ENCODE assay signal across 8 cellular contexts in genomic region chr1:7808253-7808844, GRCh38. TPM values are rescaled to one million over a fixed set of nuclear protein-coding genes. Genes with fewer than 3 reads are reported as not detected.
DNase-seq lines count a peak whose midpoint lies in the region; ATAC-seq, FAIRE-seq and TF ChIP-seq lines count a peak whose summit lies in the region.

No MANE protein-coding gene starts in this region.

- no peak for TF ChIP-seq EP300 in sigmoid colon (IDR thresholded peaks at IDR 0.05)

- dilution Hi-C loops in endothelial cell of umbilical vein (cut with MboI; ENCODE audit: extremely low pct_ligation_motif_present, low sequenced_read_pairs) = no loop called here

- H3K9me3 ChIP-seq in endothelial cell of umbilical vein (replicated peaks; ENCODE audit: control insufficient read depth, insufficient read depth, low read length) (no peaks in the 10 kb centered on the region), sigmoid colon (peaks cover 0 to 4% (median 0%) of the 10 kb centered on the region in 4 donors)

- peak; percentile 47 for FAIRE-seq in endothelial cell of umbilical vein (lab: Jason Lieb, UNC)

- CTCF ChIA-PET in endothelial cell of umbilical vein (lab: Charles Lee) = interaction anchor here (0.7 to 3.1 kb wide), 29 partner anchors 9 to 208 kb away, joined by 3 to 69 read pairs (median 5); no protein-coding TSS in a partner anchor

- H3K9me1 ChIP-seq in endothelial cell of umbilical vein (replicated peaks; ENCODE audit: control insufficient read depth, extremely low read depth, insufficient read depth, low read length) = no peaks in the 10 kb centered on the region

- no peak overlapping the region for H2AFZ ChIP-seq in endothelial cell of umbilical vein (ENCODE audit: low read depth, low read length)

- no TSS peak for BruUV-seq in endothelial cell of umbilical vein (replicated peaks; lab: Mats Ljungman, UMichigan)

- POLR2A ChIA-PET in endothelial cell of umbilical vein (lab: Charles Lee) = interaction anchor here (0.7 kb wide), 1 partner anchor 1606 kb away, joined by 5 read pairs; no protein-coding TSS in a partner anchor

- H3K4me1 ChIP-seq in endothelial cell of umbilical vein (ENCODE audit: control insufficient read depth, extremely low read depth, insufficient read depth, low read length) (no peaks in the 10 kb centered on the region), sigmoid colon (no peaks in the 10 kb centered on the region)

- no peaks in the 10 kb centered on the region for H4K20me1 ChIP-seq in endothelial cell of umbilical vein (replicated peaks; ENCODE audit: control insufficient read depth, extremely low read depth, insufficient read depth, low read length)

- DNase-seq in GM12864 (ENCODE audit: low read depth) (no peak), NOMO-1 treated with dmso at 0.1 percent for 144 hours (lab: John Stamatoyannopoulos, UW; ENCODE audit: unreplicated experiment) (peak; percentile 1), endothelial cell of umbilical vein (ENCODE audit: low read depth, low spot score) (peak; percentile 49), sigmoid colon (no peak), epidermal melanocyte (ENCODE audit: insufficient read length, low spot score) (no peak), left ventricle myocardium superior (no peak)

- 8 to 20% methylated on average over 1 of the region's 1 CpG for WGBS in sigmoid colon, 2 donors

- H3K27me3 ChIP-seq in endothelial cell of umbilical vein (ENCODE audit: control insufficient read depth in 2 of 2, insufficient read depth in 2 of 2, low read length in 2 of 2) (no peaks in the 10 kb centered on the region), sigmoid colon (no peaks in the 10 kb centered on the region)

- no peak overlapping the region for H3K27ac ChIP-seq in 22Rv1
- no peak overlapping the region for H3K27ac ChIP-seq in endothelial cell of umbilical vein (ENCODE audit: insufficient read depth, low read depth, low read length)
- H3K27ac ChIP-seq in sigmoid colon = no peak overlapping the region

- no peak for ATAC-seq in HG02884 (IDR thresholded peaks at IDR 0.05; ENCODE audit: unreplicated experiment)
- ATAC-seq in left ventricle myocardium superior = no peak

- H3K4me3 ChIP-seq in GM12864 (ENCODE audit: low read depth, low read length) (no peak overlapping the region), endothelial cell of umbilical vein (replicated peaks in 1 of 3; ENCODE audit: insufficient read depth in 1 of 3, low read depth in 1 of 3, low read length in 3 of 3) (no peak overlapping the region), sigmoid colon (no peak overlapping the region)

- H3K4me2 ChIP-seq in endothelial cell of umbilical vein (ENCODE audit: insufficient read depth, low read length) = no peak overlapping the region

- H3K9ac ChIP-seq in endothelial cell of umbilical vein (replicated peaks; ENCODE audit: extremely low read depth, insufficient read depth, low read length) = no peak overlapping the region

- peak; percentile 69 for TF ChIP-seq CTCF in 22Rv1 (IDR thresholded peaks at IDR 0.05)
- TF ChIP-seq CTCF in GM12864 (IDR thresholded peaks at IDR 0.05; ENCODE audit: low read depth, low read length, missing control alignments) = peak; percentile 38
- peak; percentile 29 to 30 for TF ChIP-seq CTCF in endothelial cell of umbilical vein (IDR thresholded peaks at IDR 0.05; ENCODE audit: extremely low read depth in 1 of 2, insufficient read depth in 1 of 2, low read depth in 1 of 2, low read length in 2 of 2)
- TF ChIP-seq CTCF in sigmoid colon (IDR thresholded peaks at IDR 0.05) = peak in 3 of 4 experiments; percentile 17 to 41 (median 31)

- H3K79me2 ChIP-seq in endothelial cell of umbilical vein (ENCODE audit: control insufficient read depth, insufficient read depth, low read length) = no peaks in the 10 kb centered on the region

- intact Hi-C loops in endothelial cell of umbilical vein (cut with micrococcal nuclease) = loop anchor here (1.0 to 5.0 kb wide), 2 partner anchors 94 to 134 kb away; partner anchors contain the start of gene TNFRSF9
- intact Hi-C loops in sigmoid colon (cut with DNase I) = no loop called here
- intact Hi-C loops in left ventricle myocardium superior (cut with micrococcal nuclease) = no loop called here

- no peak for TF ChIP-seq POLR2A in endothelial cell of umbilical vein (IDR thresholded peaks at IDR 0.05; ENCODE audit: low read depth, low read length)
- no peak for TF ChIP-seq POLR2A in sigmoid colon (IDR thresholded peaks at IDR 0.05)

- H3K36me3 ChIP-seq in endothelial cell of umbilical vein (ENCODE audit: control insufficient read depth in 2 of 2, extremely low read depth in 1 of 2, insufficient read depth in 2 of 2, low read length in 2 of 2) = no peaks in the 10 kb centered on the region
- H3K36me3 ChIP-seq in sigmoid colon = peaks cover 21 to 95% (median 60%) of the 10 kb centered on the region in 4 donors

TF ChIP-seq in endothelial cell of umbilical vein, 7 proteins besides CTCF, POLR2A, EP300 and RAD21:
- no peak for TF ChIP-seq EZH2 (IDR thresholded peaks at IDR 0.05; ENCODE audit: borderline replicate concordance, low read depth, low read length, severe bottlenecking)
- no peak for TF ChIP-seq MAX (IDR thresholded peaks at IDR 0.05; ENCODE audit: insufficient read depth, insufficient read length)
- TF ChIP-seq POLR2AphosphoS5 (IDR thresholded peaks at IDR 0.05; ENCODE audit: insufficient read depth, low read depth, low read length) = no peak
- TF ChIP-seq MYC (IDR thresholded peaks at IDR 0.05; ENCODE audit: low read depth, low read length) = no peak
- no peak for TF ChIP-seq JUN (IDR thresholded peaks at IDR 0.05; ENCODE audit: borderline replicate concordance, insufficient read depth, insufficient read length, low read depth)
- no peak for TF ChIP-seq FOS (IDR thresholded peaks at IDR 0.05; ENCODE audit: borderline replicate concordance, insufficient read depth, low read length)
- TF ChIP-seq GATA2 (IDR thresholded peaks at IDR 0.05; ENCODE audit: insufficient read depth, insufficient read length, low read depth, low read length) = no peak
TF ChIP-seq in endothelial cell of umbilical vein: peak in this region for 0.

RNA-seq across cellular contexts. Expression of gene PER3, which starts 24.3 kb away (rescaled TPM):
- total RNA-seq in endothelial cell of umbilical vein (2.6 and 3.6 TPM in 2 replicates), sigmoid colon (10 to 100 TPM; 36.1 to 57.1 (median 44.9) TPM), left ventricle myocardium superior (20.4 TPM)
- polyA plus RNA-seq in endothelial cell of umbilical vein (2.3 and 2.5 TPM in 2 replicates), sigmoid colon (1 to 10 TPM; 2.1 to 5.4 (median 5.3) TPM)
- polyA plus RNA-seq in endothelial cell of umbilical vein (2011; cell fraction: cytosol; rRNA removed) = 2.0 and 2.3 TPM in 2 replicates
- 4.1 and 5.2 TPM in 2 replicates for polyA plus RNA-seq in endothelial cell of umbilical vein (2011; cell fraction: nucleus; rRNA removed)
- polyA plus RNA-seq in endothelial cell of umbilical vein (2012) = 0.70 and 0.91 TPM in 2 replicates
- polyA minus RNA-seq in endothelial cell of umbilical vein = 5.4 and 6.0 TPM in 2 replicates
- 1.5 TPM for polyA minus RNA-seq in endothelial cell of umbilical vein (2011; cell fraction: cytosol; rRNA and poly(A)+ RNA removed)
- 5.1 and 5.6 TPM in 2 replicates for polyA minus RNA-seq in endothelial cell of umbilical vein (2011; cell fraction: nucleus; rRNA and poly(A)+ RNA removed)

RNA-seq across cellular contexts. Expression of gene VAMP3, which starts 37.3 kb away (rescaled TPM):
- total RNA-seq in endothelial cell of umbilical vein = 137 and 148 TPM in 2 replicates
- 87.9 and 100 TPM in 2 replicates for polyA plus RNA-seq in endothelial cell of umbilical vein
- 125 TPM in 2 replicates for polyA plus RNA-seq in endothelial cell of umbilical vein (2011; cell fraction: cytosol; rRNA removed)
- 49.9 and 53.6 TPM in 2 replicates for polyA plus RNA-seq in endothelial cell of umbilical vein (2011; cell fraction: nucleus; rRNA removed)
- polyA plus RNA-seq in endothelial cell of umbilical vein (2012) = 135 and 149 TPM in 2 replicates
- 93.3 and 99.7 TPM in 2 replicates for polyA minus RNA-seq in endothelial cell of umbilical vein
- 20.4 TPM for polyA minus RNA-seq in endothelial cell of umbilical vein (2011; cell fraction: cytosol; rRNA and poly(A)+ RNA removed)
- 24.6 and 35.9 TPM in 2 replicates for polyA minus RNA-seq in endothelial cell of umbilical vein (2011; cell fraction: nucleus; rRNA and poly(A)+ RNA removed)
- 1,000 to 10,000 TPM in 1 of 4 donors, 100 to 1,000 TPM in 1, 10 to 100 TPM in 2; 83.8 to 2,991 (median 182) TPM for total RNA-seq in sigmoid colon
- 100 to 1,000 TPM in 2 of 3 donors, 10 to 100 TPM in 1; 55.3 to 125 (median 113) TPM for polyA plus RNA-seq in sigmoid colon
- 64.7 TPM for total RNA-seq in left ventricle myocardium superior

RNA-seq across cellular contexts. Expression of gene UTS2, which starts 44.5 kb away (rescaled TPM):
- total RNA-seq in endothelial cell of umbilical vein (not detected in 2 replicates), sigmoid colon (not detected), left ventricle myocardium superior (not detected)
- polyA plus RNA-seq in endothelial cell of umbilical vein (not detected in 2 replicates), sigmoid colon (1 to 10 TPM in 1 of 3 donors, under 1 TPM in 1, not detected in 1; 0.20 to 7.2 TPM)
- not detected in 2 replicates for polyA plus RNA-seq in endothelial cell of umbilical vein (2011; cell fraction: cytosol; rRNA removed)
- polyA plus RNA-seq in endothelial cell of umbilical vein (2011; cell fraction: nucleus; rRNA removed) = not detected in 2 replicates
- polyA plus RNA-seq in endothelial cell of umbilical vein (2012) = not detected in 2 replicates
- polyA minus RNA-seq in endothelial cell of umbilical vein = not detected in 2 replicates
- polyA minus RNA-seq in endothelial cell of umbilical vein (2011; cell fraction: cytosol; rRNA and poly(A)+ RNA removed) = not detected
- polyA minus RNA-seq in endothelial cell of umbilical vein (2011; cell fraction: nucleus; rRNA and poly(A)+ RNA removed) = not detected in 2 replicates

Comparison
In these comparisons a context has a peak if more than half of its experiments do, and no peak if none do; other contexts are left out.
1. DNase-seq: peak in NOMO-1 treated with dmso at 0.1 percent for 144 hours (single experiment) and endothelial cell of umbilical vein (single experiment); none in GM12864 (single experiment), sigmoid colon (single experiment), epidermal melanocyte (single experiment) and left ventricle myocardium superior (single experiment).
2. Peak in every context shown above with its lines, with median percentiles within 50 percentile points of each other: CTCF ChIP-seq.